Comparison of ENCODE assay signal across 13 cellular contexts in genomic region chr21:44305691-44306090, GRCh38. TPM values are rescaled to one million over a fixed set of nuclear protein-coding genes. Genes with fewer than 3 reads are reported as not detected.
"Had no signal": no experiment of that assay in that cellular context is flagged by ENCODE, and none has a peak within 500 bp of the region (broad histone marks: within the 10 kb centered on the region; RNA-seq: fewer than 3 reads in every experiment).

No MANE protein-coding gene starts in this region.

- DNase-seq: activated CD4-positive, CD25-positive, alpha-beta regulatory T cell treated with anti-CD3 and anti-CD28 coated beads, Interleukin-2, amount 50 U/mL, for 72 hours; effector CD4-positive, alpha-beta T cell; gastrocnemius medialis; natural killer cell; sigmoid colon had no signal

- H3K4me2 ChIP-seq: SK-N-SH had no signal

- H3K36me3 ChIP-seq: breast epithelium, gastrocnemius medialis had no signal

- ATAC-seq: gastrocnemius medialis had no signal

- H3K4me3 ChIP-seq: breast epithelium, gastrocnemius medialis, sigmoid colon had no signal

- H3K9me2 ChIP-seq: SK-N-SH had no signal

- H3K9me3 ChIP-seq: breast epithelium, gastrocnemius medialis, sigmoid colon, SK-N-SH had no signal

- H3K9ac ChIP-seq: SK-N-SH had no signal

- H3K27me3 ChIP-seq: breast epithelium, gastrocnemius medialis, sigmoid colon had no signal

- H3K27ac ChIP-seq: gastrocnemius medialis had no signal

RNA-seq across cellular contexts. Expression of gene AIRE, which starts 20.0 kb away (rescaled TPM):
- total RNA-seq: activated T-cell treated with anti-CD3 and anti-CD28 coated beads, Interleukin-2, amount 50 U/mL, for 4 hours; breast epithelium; gastrocnemius medialis; lung microvascular endothelial cell; natural killer cell; occipital lobe; sigmoid colon; ureter had no signal
- polyA plus RNA-seq: SK-N-SH had no signal

RNA-seq across cellular contexts. Expression of gene DNMT3L, which starts 44.0 kb away (rescaled TPM):
- total RNA-seq: activated T-cell treated with anti-CD3 and anti-CD28 coated beads, Interleukin-2, amount 50 U/mL, for 4 hours; breast epithelium; gastrocnemius medialis; lung microvascular endothelial cell; mucosa of gallbladder; natural killer cell; occipital lobe; pulmonary artery endothelial cell; sigmoid colon; ureter had no signal
- polyA plus RNA-seq: sigmoid colon, SK-N-SH had no signal

RNA-seq across cellular contexts. Expression of gene TRPM2, which starts 47.7 kb away (rescaled TPM):
- total RNA-seq: pulmonary artery endothelial cell had no signal
- polyA plus RNA-seq: SK-N-SH had no signal
